8 cellular contexts compared by ENCODE assay signal in the genomic region with DNA sequence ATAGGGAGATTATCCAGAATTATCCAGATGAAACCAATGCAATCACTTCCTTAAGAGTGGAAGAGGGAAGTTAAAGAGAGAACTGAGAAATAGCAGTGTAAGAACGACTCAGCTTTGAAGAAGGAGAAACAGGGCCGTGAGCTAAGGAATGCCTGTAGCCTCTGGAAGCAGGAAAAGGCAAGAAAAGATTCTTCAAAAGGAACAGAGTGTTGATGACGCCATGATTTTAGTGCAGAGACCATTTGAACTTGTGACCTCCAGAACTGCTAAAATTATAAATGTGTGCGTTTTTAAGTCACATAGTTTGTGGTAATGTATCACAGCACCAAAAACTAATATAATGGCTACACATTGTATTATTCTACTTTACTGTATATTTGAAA. TPM values are rescaled to one million over a fixed set of nuclear protein-coding genes. Genes with fewer than 3 reads are reported as not detected.
DNase-seq lines count a peak whose midpoint lies in the region; ATAC-seq and TF ChIP-seq lines count a peak whose summit lies in the region.

No MANE protein-coding gene starts in this region.

- H3K9me3 ChIP-seq in BLaER1 treated with 17β-estradiol and CSF1 and Interleukin-3, amounts not matched to agents 10 nM and 100 nM (replicated peaks in 1 of 11): peaks cover 0 to 11% (median 0%) of the 10 kb centered on the region in 11 experiments; a peak in 2 of 22 replicates
- no peaks in the 10 kb centered on the region for H3K9me3 ChIP-seq in adrenal gland (replicated peaks in 1 of 3)

- H3K4ac ChIP-seq in mesendoderm (ENCODE audit: low read depth, low read length): peak overlapping the region; percentile 16

- peaks cover 15 to 91% (median 42%) of the 10 kb centered on the region in 10 experiments for H3K4me1 ChIP-seq in BLaER1 treated with 17β-estradiol and CSF1 and Interleukin-3, amounts not matched to agents 10 nM and 100 nM
- H3K4me1 ChIP-seq in adrenal gland (replicated peaks in 1 of 2) (peaks cover 20 to 23% of the 10 kb centered on the region in 2 donors), mesendoderm (ENCODE audit: control insufficient read depth, low read depth, low read length) (no peaks in the 10 kb centered on the region)

- no peak overlapping the region for H4K8ac ChIP-seq in mesendoderm (ENCODE audit: low read depth, low read length)

- peak overlapping the region in 7 of 11 experiments; percentile 8 to 69 (median 49); a peak in 11 of 22 replicates for H3K9ac ChIP-seq in BLaER1 treated with 17β-estradiol and CSF1 and Interleukin-3, amounts not matched to agents 10 nM and 100 nM
- H3K9ac ChIP-seq in mesendoderm (ENCODE audit: low read length): no peak overlapping the region

- H3K79me1 ChIP-seq in mesendoderm (ENCODE audit: low read length): peaks cover 9% of the 10 kb centered on the region

- H4K20me1 ChIP-seq in BLaER1 treated with 17β-estradiol and CSF1 and Interleukin-3, amounts not matched to agents 10 nM and 100 nM: peaks cover 0 to 39% (median 4%) of the 10 kb centered on the region in 11 experiments; a peak in 7 of 22 replicates

- peak overlapping the region in 3 of 4 donors; percentile 51 to 72 (median 59) for H3K4me3 Mint-ChIP-seq in IgD-negative memory B cell

- H3K4me2 ChIP-seq in BLaER1 treated with 17β-estradiol and CSF1 and Interleukin-3, amounts not matched to agents 10 nM and 100 nM: peak overlapping the region in 9 of 11 experiments; percentile 55 to 96 (median 76); a peak in 18 of 22 replicates
- no peak overlapping the region for H3K4me2 ChIP-seq in mesendoderm (ENCODE audit: low read length)

- no peak overlapping the region for H2BK15ac ChIP-seq in mesendoderm (replicated peaks; ENCODE audit: low read depth)

- no peaks in the 10 kb centered on the region for H3K27me3 ChIP-seq in BLaER1 treated with 17β-estradiol and CSF1 and Interleukin-3, amounts not matched to agents 10 nM and 100 nM
- H3K27me3 ChIP-seq in adrenal gland: no peaks in the 10 kb centered on the region
- no peaks in the 10 kb centered on the region for H3K27me3 ChIP-seq in mesendoderm (ENCODE audit: insufficient read depth, low read length, poor library complexity)

- peaks cover 9% of the 10 kb centered on the region for H3K79me2 ChIP-seq in mesendoderm (ENCODE audit: control insufficient read depth, insufficient read depth, low read length)

- 66 to 76% (median 71%) methylated on average over 4 of the region's 4 CpGs for WGBS in adrenal gland, 4 donors
- WGBS in mesendoderm (ENCODE audit: extremely low coverage, insufficient coverage, low lambda C conversion rate): no CpG with 5 or more reads among the region's 4 CpGs

- no peak overlapping the region for H3K23ac ChIP-seq in mesendoderm (ENCODE audit: low read length)

- peak overlapping the region in 3 of 10 experiments; percentile 13 to 36 (median 13); a peak in 3 of 20 replicates for H3K4me3 ChIP-seq in BLaER1 treated with 17β-estradiol and CSF1 and Interleukin-3, amounts not matched to agents 10 nM and 100 nM
- H3K4me3 ChIP-seq in adrenal gland (no peak overlapping the region), mesendoderm (ENCODE audit: low read length) (no peak overlapping the region)

- H3K27ac ChIP-seq in BLaER1 treated with 17β-estradiol and CSF1 and Interleukin-3, amounts not matched to agents 10 nM and 100 nM: peak overlapping the region; percentile 66 to 85 (median 79); a peak in 21 of 22 replicates
- H3K27ac ChIP-seq in adrenal gland: peak overlapping the region in 3 of 5 donors; percentile 7 to 69 (median 66)
- no peak overlapping the region for H3K27ac ChIP-seq in mesendoderm (ENCODE audit: low read depth, low read length)

- TF ChIP-seq CTCF in adrenal gland (IDR thresholded peaks at IDR 0.05): no peak

- H4K5ac ChIP-seq in mesendoderm (ENCODE audit: low read length): peak overlapping the region; percentile 62

- H3K9me3 Mint-ChIP-seq in IgD-negative memory B cell: no peaks in the 10 kb centered on the region

- peaks cover 8% of the 10 kb centered on the region for H3K36me3 Mint-ChIP-seq in IgD-negative memory B cell

- TF ChIP-seq POLR2A in adrenal gland (IDR thresholded peaks at IDR 0.05): no peak

- H2BK120ac ChIP-seq in mesendoderm (ENCODE audit: low read depth, low read length): no peak overlapping the region

- H2BK5ac ChIP-seq in mesendoderm (ENCODE audit: low read length): no peak overlapping the region

- H3K27me3 Mint-ChIP-seq in IgD-negative memory B cell: no peaks in the 10 kb centered on the region

- intact Hi-C loops in adrenal gland (cut with DNase I): no loop called here

- H2AK5ac ChIP-seq in mesendoderm (ENCODE audit: low read length): no peak overlapping the region

- peak overlapping the region; percentile 17 for H3K56ac ChIP-seq in mesendoderm (ENCODE audit: low read length)

- ATAC-seq in GM19463 (IDR thresholded peaks at IDR 0.05; ENCODE audit: unreplicated experiment): no peak
- no peak for ATAC-seq in HG03354 (IDR thresholded peaks at IDR 0.05; ENCODE audit: poor library complexity, severe bottlenecking, unreplicated experiment)

- H3K18ac ChIP-seq in mesendoderm (ENCODE audit: low read length): peak overlapping the region; percentile 90

- peaks cover 50 to 61% (median 60%) of the 10 kb centered on the region in 3 donors for H3K4me1 Mint-ChIP-seq in IgD-negative memory B cell

- peak overlapping the region; percentile 15 to 88 (median 75) for H3K27ac Mint-ChIP-seq in IgD-negative memory B cell

- H3K36me3 ChIP-seq in BLaER1 treated with 17β-estradiol and CSF1 and Interleukin-3, amounts not matched to agents 10 nM and 100 nM: peaks cover 0 to 15% (median 4%) of the 10 kb centered on the region in 11 experiments; a peak in 5 of 22 replicates
- H3K36me3 ChIP-seq in adrenal gland (replicated peaks in 1 of 2) (no peaks in the 10 kb centered on the region), mesendoderm (ENCODE audit: control insufficient read depth, insufficient read depth, low read length) (no peaks in the 10 kb centered on the region)

- DNase-seq in adrenal gland (no peak), mesendoderm (peak; percentile 46), DMS 273 (lab: John Stamatoyannopoulos, UW; ENCODE audit: unreplicated experiment) (no peak), T-helper 9 cell (no peak)

RNA-seq across cellular contexts. Expression of a gene that starts 32.7 kb away (rescaled TPM):
- polyA plus RNA-seq in IgD-negative memory B cell: 15.4 TPM
- total RNA-seq in adrenal gland: 10 to 100 TPM; 59.5 to 84.1 (median 71.7) TPM
- polyA plus RNA-seq in adrenal gland: 10 to 100 TPM; 18.2 to 62.8 (median 30.7) TPM
- 38.4 TPM for polyA plus RNA-seq in mesendoderm (2013, experiment 1 of 2)
- polyA plus RNA-seq in mesendoderm (2013, experiment 2 of 2): 37.8 TPM
